22 cellular contexts compared by ENCODE assay signal in genomic region chr6:118523216-118523615, GRCh38. TPM values are rescaled to one million over a fixed set of nuclear protein-coding genes. Genes with fewer than 3 reads are reported as not detected.
"Had no signal": no experiment of that assay in that cellular context is flagged by ENCODE, and none has a peak within 500 bp of the region (broad histone marks: within the 10 kb centered on the region; RNA-seq: fewer than 3 reads in every experiment).

No MANE protein-coding gene starts in this region.

- H3K36me3 ChIP-seq: colonic mucosa, gastrocnemius medialis, sigmoid colon had no signal

- ATAC-seq: activated CD8-positive, alpha-beta T cell treated with anti-CD3 and anti-CD28 coated beads, Interleukin-2, amount 10 ng/mL, durations not matched to agents 7 days and 5 days; esophagus mucosa; left lobe of liver; stimulated activated memory B cell treated with anti-CD40 and anti-IgM and Interleukin-4, amounts not matched to agents 10 μg/mL and 1 μg/mL and 100 μg/mL, for 72 hours had no signal

- DNase-seq: activated CD4-positive, alpha-beta T cell treated with anti-CD3 and anti-CD28 coated beads, Interleukin-2, amount 10 ng/mL, durations not matched to agents 7 days and 5 days; activated CD4-positive, CD25-positive, alpha-beta regulatory T cell; activated CD8-positive, alpha-beta T cell treated with anti-CD3 and anti-CD28 coated beads, Interleukin-2, amount 10 ng/mL, durations not matched to agents 7 days and 5 days; activated effector memory CD4-positive, alpha-beta T cell treated with anti-CD3 and anti-CD28 coated beads, Interleukin-2, amount 50 U/mL, for 16 hours; activated naive CD4-positive, alpha-beta T cell treated with anti-CD3 and anti-CD28 coated beads, Interleukin-2, amount 50 U/mL, for 16 hours; activated T-cell treated with anti-CD3 and anti-CD28 coated beads, Interleukin-2, amount 50 U/mL, for 48 hours; aorta; brain microvascular endothelial cell; colonic mucosa; gastrocnemius medialis; head of caudate nucleus; kidney; nucleus accumbens; posterior cingulate gyrus; sigmoid colon; stimulated activated CD4-positive, alpha-beta T cell treated with anti-CD3 and anti-CD28 coated beads, Interleukin-4, amount 100 ng/mL, for 24 hours; tibial artery had no signal

- FAIRE-seq: kidney had no signal

- H3K4me1 ChIP-seq: colonic mucosa had no signal

- H3K27me3 ChIP-seq: brain microvascular endothelial cell, colonic mucosa, gastrocnemius medialis, sigmoid colon, tibial artery had no signal

- H3K9me3 ChIP-seq: colonic mucosa, gastrocnemius medialis, sigmoid colon, tibial artery had no signal

- H3K27ac ChIP-seq: brain microvascular endothelial cell, colonic mucosa, sigmoid colon, tibial artery had no signal

- H3K4me3 ChIP-seq: colonic mucosa, gastrocnemius medialis, sigmoid colon, tibial artery had no signal

RNA-seq across cellular contexts. Expression of gene PLN, which starts 24.9 kb away (rescaled TPM):
- total RNA-seq: activated CD4-positive, alpha-beta T cell treated with anti-CD3 and anti-CD28 coated beads, Interleukin-2, amount 10 ng/mL, durations not matched to agents 7 days and 5 days; activated CD8-positive, alpha-beta T cell treated with anti-CD3 and anti-CD28 coated beads, Interleukin-2, amount 10 ng/mL, durations not matched to agents 7 days and 5 days; lung microvascular endothelial cell; renal cortical epithelial cell had no signal
